In the genomic region with DNA sequence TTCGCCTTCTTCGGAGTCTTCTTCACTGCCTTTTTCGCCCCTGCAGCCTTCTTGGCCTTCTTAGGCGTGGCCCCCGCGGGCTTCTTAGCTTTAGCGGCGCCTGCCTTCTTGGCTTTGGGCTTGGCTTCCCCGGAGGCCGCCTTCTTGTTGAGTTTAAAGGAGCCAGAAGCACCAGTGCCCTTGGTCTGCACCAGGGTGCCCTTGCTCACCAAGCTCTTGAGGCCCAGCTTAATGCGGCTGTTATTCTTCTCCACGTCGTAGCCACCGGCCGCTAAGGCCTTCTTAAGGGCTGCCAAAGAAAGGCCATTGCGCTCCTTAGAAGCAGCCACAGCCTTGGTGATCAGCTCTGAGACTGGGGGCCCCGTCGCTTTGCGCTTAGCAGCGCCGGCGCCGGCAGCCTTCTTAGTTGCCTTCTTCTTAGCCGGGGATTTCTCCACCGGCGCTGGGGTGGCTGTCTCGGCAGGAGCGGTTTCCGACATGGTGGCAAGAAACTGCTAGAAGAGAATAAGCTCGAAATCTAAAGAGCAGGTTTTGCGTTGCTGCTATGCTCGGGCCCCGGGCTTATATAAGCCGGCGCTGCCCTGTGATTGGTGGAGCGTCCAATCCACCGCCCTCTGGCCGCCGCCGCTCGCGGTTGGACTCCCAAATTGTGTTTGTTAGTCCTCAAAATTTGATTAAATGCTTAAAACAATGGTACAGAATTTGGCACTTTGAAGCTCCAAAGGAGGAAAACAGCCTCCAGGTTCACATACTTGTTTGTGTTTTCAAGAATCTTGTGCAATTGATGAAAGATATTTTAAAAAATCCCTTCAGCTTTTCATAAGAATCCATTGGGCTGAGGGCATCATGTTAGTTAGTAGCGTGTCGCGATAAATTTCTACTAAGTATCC, we compare ENCODE assay signal across 8 cellular contexts. TPM values are rescaled to one million over a fixed set of nuclear protein-coding genes. Genes with fewer than 3 reads are reported as not detected.
DNase-seq lines count a peak whose midpoint lies in the region; ATAC-seq and TF ChIP-seq lines count a peak whose summit lies in the region.

No MANE protein-coding gene starts in this region.

- H3K4me3 ChIP-seq in IMR-90 (ENCODE audit: insufficient read depth, low read depth, low read length) (peak overlapping the region; percentile 76), SJCRH30 (peak overlapping the region; percentile 51), cardiac muscle cell (peak overlapping the region; percentile 41)

- peak overlapping the region; percentile 47 for H3K9ac ChIP-seq in IMR-90 (ENCODE audit: low read depth, low read length)

- peaks cover 1% of the 10 kb centered on the region for H3K9me3 Mint-ChIP-seq in activated naive CD4-positive, alpha-beta T cell treated with anti-CD3 and anti-CD28 coated beads, Interleukin-2, amount 10 ng/mL, durations not matched to agents 7 days and 5 days
- peaks cover 11% of the 10 kb centered on the region for H3K9me3 Mint-ChIP-seq in progenitor cell of endocrine pancreas (ENCODE audit: low read depth)

- H2BK15ac ChIP-seq in IMR-90 (ENCODE audit: low read depth, low read length): no peak overlapping the region

- H4K8ac ChIP-seq in IMR-90 (ENCODE audit: low read depth in 2 of 2, low read length in 2 of 2): peak overlapping the region; percentile 7 to 29; a peak in 1 of 4 replicates

- H3K27ac ChIP-seq in IMR-90 (ENCODE audit: insufficient read depth, low read length) (peak overlapping the region; percentile 60), SJCRH30 (peak overlapping the region; percentile 84), cardiac muscle cell (peak overlapping the region; percentile 18)

- H3K27me3 ChIP-seq in IMR-90 (ENCODE audit: control insufficient read depth, insufficient read depth, low read length): no peaks in the 10 kb centered on the region
- H3K27me3 ChIP-seq in SJCRH30: no peaks in the 10 kb centered on the region
- no peaks in the 10 kb centered on the region for H3K27me3 ChIP-seq in cardiac muscle cell

- TF ChIP-seq CTCF in IMR-90 (conservative IDR thresholded peaks at IDR 0.05; ENCODE audit: low read depth, low read length) (0 out of 2 replicates have a peak, but pooled peaks have one; percentile 1), cardiac muscle cell (IDR thresholded peaks at IDR 0.05; ENCODE audit: low read depth, low read length) (no peak), progenitor cell of endocrine pancreas (IDR thresholded peaks at IDR 0.05; ENCODE audit: unreplicated experiment) (no peak)

- peak; percentile 70 for ATAC-seq in IMR-90 (ENCODE audit: low read depth)

- no peak for TF ChIP-seq RAD21 in IMR-90 (IDR thresholded peaks at IDR 0.05; ENCODE audit: low read length)

- DNase-seq in 8988T (peak; percentile 17), IMR-90 (peak; percentile 78), SJCRH30 (peak; percentile 65 to 72), cardiac muscle cell (ENCODE audit: low read depth in 1 of 2, low spot score in 1 of 2) (peak; percentile 81 to 82), progenitor cell of endocrine pancreas (ENCODE audit: low spot score, unreplicated experiment) (peak; percentile 57), NCI-H2171 treated with DMSO at 0.1 percent for 48 hours (lab: John Stamatoyannopoulos, UW) (no peak)
- DNase-seq in activated naive CD4-positive, alpha-beta T cell treated with anti-CD3 and anti-CD28 coated beads, Interleukin-2, amount 10 ng/mL, durations not matched to agents 7 days and 5 days: peak; percentile 92

- H3K23ac ChIP-seq in IMR-90 (ENCODE audit: low read depth, low read length): peak overlapping the region; percentile 54; the same call in 1 of the 2 replicates

- peaks cover 69% of the 10 kb centered on the region for H3K4me1 Mint-ChIP-seq in activated naive CD4-positive, alpha-beta T cell treated with anti-CD3 and anti-CD28 coated beads, Interleukin-2, amount 10 ng/mL, durations not matched to agents 7 days and 5 days
- peaks cover 30% of the 10 kb centered on the region for H3K4me1 Mint-ChIP-seq in progenitor cell of endocrine pancreas (ENCODE audit: low read depth)

- intact Hi-C loops in IMR-90 (cut with micrococcal nuclease): no loop called here

- H3K18ac ChIP-seq in IMR-90 (ENCODE audit: low read depth, low read length): no peak overlapping the region

- TF ChIP-seq POLR2A in GM18951 (IDR thresholded peaks at IDR 0.05; ENCODE audit: extremely low read depth, insufficient read depth, insufficient read length): peak; percentile 97
- TF ChIP-seq POLR2A in IMR-90 (IDR thresholded peaks at IDR 0.05; ENCODE audit: low read depth, low read length): peak; percentile 93

- H2AFZ ChIP-seq in IMR-90 (replicated peaks; ENCODE audit: low read length, poor library complexity): peak overlapping the region; percentile 85

- CTCF ChIA-PET in IMR-90 (lab: Yijun Ruan, JAX): interaction anchor here (0.6 kb wide), 1 partner anchor 180 kb away, joined by 8 read pairs; no protein-coding TSS in a partner anchor
- CTCF ChIA-PET in activated naive CD4-positive, alpha-beta T cell treated with anti-CD3 and anti-CD28 coated beads, Interleukin-2, amount 10 ng/mL, durations not matched to agents 7 days and 5 days (lab: Charles Lee): interaction anchor here (0.7 to 9.2 kb wide), 4 partner anchors 28 to 720 kb away, joined by 3 to 47 read pairs (median 6); a partner anchor contains a TSS

- WGBS in IMR-90 (ENCODE audit: extremely low coverage in 2 of 2, insufficient read length in 1 of 2), 2 experiments: 0% methylated on average over 17 of the region's 45 CpGs; no CpG with 5 or more reads in 1 of the 2 experiments

- POLR2A ChIA-PET in IMR-90 (lab: Charles Lee; ENCODE audit: unreplicated experiment): interaction anchor here (0.7 to 4.2 kb wide), 8 partner anchors 19 to 735 kb away, joined by 3 to 61 read pairs (median 4); a partner anchor contains a TSS

- peak overlapping the region; percentile 41 for H2BK5ac ChIP-seq in IMR-90 (ENCODE audit: low read depth, low read length, poor library complexity, severe bottlenecking)

- H3K4ac ChIP-seq in IMR-90 (ENCODE audit: low read depth, low read length): peak overlapping the region; percentile 41

- H2BK120ac ChIP-seq in IMR-90 (ENCODE audit: low read depth, low read length): no peak overlapping the region; the same call in 1 of the 2 replicates

- peak overlapping the region; percentile 62 for H3K56ac ChIP-seq in IMR-90 (ENCODE audit: extremely low read depth, insufficient read depth, low read length)

- H3K36me3 ChIP-seq in IMR-90 (ENCODE audit: control insufficient read depth, insufficient read depth, low read length): no peaks in the 10 kb centered on the region
- H3K36me3 ChIP-seq in SJCRH30: no peaks in the 10 kb centered on the region
- no peaks in the 10 kb centered on the region for H3K36me3 ChIP-seq in cardiac muscle cell

- peaks cover 4% of the 10 kb centered on the region; the same call in 1 of the 2 replicates for H3K9me1 ChIP-seq in IMR-90 (ENCODE audit: insufficient read depth, low read length)

- peak overlapping the region; percentile 100 for H3K4me2 ChIP-seq in IMR-90 (ENCODE audit: low read depth, low read length)

- 0 out of 2 replicates have a peak overlapping the region, but pooled peaks have one; percentile 13 for H4K5ac ChIP-seq in IMR-90 (ENCODE audit: low read depth, low read length)

- no peaks in the 10 kb centered on the region for H4K20me1 ChIP-seq in IMR-90 (ENCODE audit: insufficient read depth, low read length)

- dilution Hi-C loops in IMR-90 (cut with HindIII; ENCODE audit: low sequenced_read_pairs, unreplicated experiment): no loop called here

- no peak overlapping the region for H2AK9ac ChIP-seq in IMR-90 (replicated peaks; ENCODE audit: low read depth, low read length, poor library complexity)

- H3K4me1 ChIP-seq in IMR-90 (ENCODE audit: control insufficient read depth, insufficient read depth, low read length) (peaks cover 9% of the 10 kb centered on the region), SJCRH30 (no peaks in the 10 kb centered on the region), cardiac muscle cell (ENCODE audit: low read depth) (peaks cover 7% of the 10 kb centered on the region)

- peak overlapping the region; percentile 73; the same call in 1 of the 2 replicates for H2BK20ac ChIP-seq in IMR-90 (ENCODE audit: low read depth, low read length)

- TSS peak; percentile 78 for BruUV-seq in IMR-90 (replicated peaks; lab: Mats Ljungman, UMichigan)

- peaks cover 15% of the 10 kb centered on the region for H3K27me3 Mint-ChIP-seq in activated naive CD4-positive, alpha-beta T cell treated with anti-CD3 and anti-CD28 coated beads, Interleukin-2, amount 10 ng/mL, durations not matched to agents 7 days and 5 days
- no peaks in the 10 kb centered on the region for H3K27me3 Mint-ChIP-seq in progenitor cell of endocrine pancreas

- H4K91ac ChIP-seq in IMR-90 (ENCODE audit: insufficient read depth, low read depth, low read length): no peak overlapping the region; the same call in 1 of the 2 replicates

- H3K27ac Mint-ChIP-seq in activated naive CD4-positive, alpha-beta T cell treated with anti-CD3 and anti-CD28 coated beads, Interleukin-2, amount 10 ng/mL, durations not matched to agents 7 days and 5 days: peak overlapping the region; percentile 100
- H3K27ac Mint-ChIP-seq in progenitor cell of endocrine pancreas: peak overlapping the region; percentile 98

- H3K36me3 Mint-ChIP-seq in activated naive CD4-positive, alpha-beta T cell treated with anti-CD3 and anti-CD28 coated beads, Interleukin-2, amount 10 ng/mL, durations not matched to agents 7 days and 5 days: peaks cover 9% of the 10 kb centered on the region
- H3K36me3 Mint-ChIP-seq in progenitor cell of endocrine pancreas (ENCODE audit: insufficient read depth): peaks cover 10% of the 10 kb centered on the region

- in situ Hi-C loops in GM18951 (cut with MboI; ENCODE audit: low sequenced_read_pairs, unreplicated experiment) (loop anchor here (5.0 kb wide), 1 partner anchor 35 kb away; a partner anchor contains a TSS), IMR-90 (cut with MboI; ENCODE audit: low sequenced_read_pairs) (loop anchor here (5.0 kb wide), 1 partner anchor 35 kb away; a partner anchor contains a TSS)

- no peak overlapping the region for H2AK5ac ChIP-seq in IMR-90 (ENCODE audit: low read depth, low read length)

- no peak overlapping the region; the same call in 1 of the 2 replicates for H3K14ac ChIP-seq in IMR-90 (replicated peaks; ENCODE audit: low read depth, low read length)

- H3K79me1 ChIP-seq in IMR-90 (ENCODE audit: low read depth in 1 of 2, low read length in 2 of 2): peaks cover 0 to 8% of the 10 kb centered on the region in 2 experiments; a peak in 1 of 4 replicates

- H3K9me3 ChIP-seq in IMR-90 (ENCODE audit: control insufficient read depth, insufficient read depth, low read length) (no peaks in the 10 kb centered on the region), SJCRH30 (replicated peaks) (no peaks in the 10 kb centered on the region), cardiac muscle cell (ENCODE audit: low read depth) (no peaks in the 10 kb centered on the region)

- H3K4me3 Mint-ChIP-seq in activated naive CD4-positive, alpha-beta T cell treated with anti-CD3 and anti-CD28 coated beads, Interleukin-2, amount 10 ng/mL, durations not matched to agents 7 days and 5 days: peak overlapping the region; percentile 99
- peak overlapping the region; percentile 82 for H3K4me3 Mint-ChIP-seq in progenitor cell of endocrine pancreas (ENCODE audit: low read depth)

RNA-seq across cellular contexts. Expression of gene OR2B2, which starts 44.9 kb away (rescaled TPM):
- not detected in 2 replicates for total RNA-seq in IMR-90 (2012; rRNA removed)
- not detected in 2 replicates for polyA plus RNA-seq in IMR-90 (2012; rRNA removed)
- not detected in 2 replicates for polyA plus RNA-seq in IMR-90 (2012; cell fraction: cytosol; rRNA removed)
- not detected in 2 replicates for polyA plus RNA-seq in IMR-90 (2012; cell fraction: nucleus; rRNA removed; ENCODE audit: low replicate concordance)
- total RNA-seq in SJCRH30 (2014; rRNA removed; shearing (Covaris generic)): not detected in 2 replicates
- total RNA-seq in cardiac muscle cell: not detected in 2 replicates
- polyA plus RNA-seq in cardiac muscle cell: not detected in 2 replicates
- total RNA-seq in progenitor cell of endocrine pancreas: not detected in 2 replicates

Comparison
In these comparisons a context has a peak if more than half of its experiments do, and no peak if none do; other contexts are left out.
1. H3K27ac ChIP-seq: peak in every context shown above with its lines; median percentile 84 in SJCRH30; 60 in IMR-90; 18 in cardiac muscle cell.